ENCODE assay signal across 13 cellular contexts in genomic region chr13:109724603-109725002, GRCh38.
DNase-seq lines count a peak whose midpoint lies in the region; ATAC-seq lines count a peak whose summit lies in the region.
"Had no signal": no experiment of that assay in that cellular context is flagged by ENCODE, and none has a peak within 500 bp of the region (broad histone marks: within the 10 kb centered on the region; RNA-seq: fewer than 3 reads in every experiment).

No MANE protein-coding gene starts in this region.

- no peaks in the 10 kb centered on the region for H4K20me1 ChIP-seq in BLaER1

- H3K36me3 ChIP-seq in BLaER1, result peaks cover 33% of the 10 kb centered on the region; the same call in 1 of the 2 replicates

- H3K9me3 ChIP-seq in BLaER1, result peaks cover 50% of the 10 kb centered on the region

- DNase-seq in COR-L47 (lab: John Stamatoyannopoulos, UW) (peak; percentile 9), midbrain (lab: John Stamatoyannopoulos, UW) (peak; percentile 47)
- DNase-seq: C1 segment of cervical spinal cord; CD4-positive, alpha-beta T cell; DMS79; EL; H7; IMR-90 had no signal

- no peak overlapping the region for H3K27ac Mint-ChIP-seq in stimulated activated memory B cell treated with anti-CD40 and anti-IgM and Interleukin-4, amounts not matched to agents 10 μg/mL and 1 μg/mL and 100 μg/mL, for 72 hours
- H3K27ac Mint-ChIP-seq: CD4-positive, alpha-beta T cell; GM23338 had no signal

- H3K9me3 Mint-ChIP-seq in stimulated activated memory B cell treated with anti-CD40 and anti-IgM and Interleukin-4, amounts not matched to agents 10 μg/mL and 1 μg/mL and 100 μg/mL, for 72 hours, result no peaks in the 10 kb centered on the region
- H3K9me3 Mint-ChIP-seq: CD4-positive, alpha-beta T cell; GM23338 had no signal

- H3K27me3 Mint-ChIP-seq in stimulated activated memory B cell treated with anti-CD40 and anti-IgM and Interleukin-4, amounts not matched to agents 10 μg/mL and 1 μg/mL and 100 μg/mL, for 72 hours, result peaks cover 14% of the 10 kb centered on the region

- H3K4me1 ChIP-seq in BLaER1, result peaks cover 59% of the 10 kb centered on the region

- ATAC-seq in GM19452 (IDR thresholded peaks at IDR 0.05; ENCODE audit: unreplicated experiment), result no peak
- no peak for ATAC-seq in stimulated activated memory B cell treated with anti-CD40 and anti-IgM and Interleukin-4, amounts not matched to agents 10 μg/mL and 1 μg/mL and 100 μg/mL, for 72 hours
- ATAC-seq: GM23338 had no signal

- no peak overlapping the region for H3K4me3 ChIP-seq in BLaER1
- H3K4me3 ChIP-seq: GM23338 had no signal

- no peaks in the 10 kb centered on the region for H3K36me3 Mint-ChIP-seq in stimulated activated memory B cell treated with anti-CD40 and anti-IgM and Interleukin-4, amounts not matched to agents 10 μg/mL and 1 μg/mL and 100 μg/mL, for 72 hours

- H3K4me1 Mint-ChIP-seq in stimulated activated memory B cell treated with anti-CD40 and anti-IgM and Interleukin-4, amounts not matched to agents 10 μg/mL and 1 μg/mL and 100 μg/mL, for 72 hours, result no peaks in the 10 kb centered on the region

- peak overlapping the region; percentile 62 for H3K4me2 ChIP-seq in BLaER1
- H3K4me2 ChIP-seq: GM23338 had no signal

- H3K9ac ChIP-seq in BLaER1, result no peak overlapping the region

- H3K27ac ChIP-seq in BLaER1 (no peak overlapping the region), temporal lobe (ENCODE audit: low read depth, low read length) (peak overlapping the region; percentile 30)

- no peaks in the 10 kb centered on the region for H3K27me3 ChIP-seq in BLaER1

- no peak overlapping the region for H3K4me3 Mint-ChIP-seq in stimulated activated memory B cell treated with anti-CD40 and anti-IgM and Interleukin-4, amounts not matched to agents 10 μg/mL and 1 μg/mL and 100 μg/mL, for 72 hours
- H3K4me3 Mint-ChIP-seq: CD4-positive, alpha-beta T cell; GM23338 had no signal
